Comparison of ENCODE assay signal across 9 cellular contexts in genomic region chr17:10126554-10127493, GRCh38.
DNase-seq lines count a peak whose midpoint lies in the region; ATAC-seq and TF ChIP-seq lines count a peak whose summit lies in the region.
"Had no signal": no experiment of that assay in that cellular context is flagged by ENCODE, and none has a peak within 500 bp of the region (broad histone marks: within the 10 kb centered on the region; RNA-seq: fewer than 3 reads in every experiment).

No MANE protein-coding gene starts in this region.

- 49 to 52% methylated on average over 18 of the region's 18 CpGs for WGBS in lung, 2 donors
- WGBS in testis, 2 donors = 33 to 45% methylated on average over 16 to 18 of the region's 18 CpGs

- H3K4me3 Mint-ChIP-seq in central memory CD8-positive, alpha-beta T cell = no peak overlapping the region
- H3K4me3 Mint-ChIP-seq: activated CD4-positive, alpha-beta T cell treated with anti-CD3 and anti-CD28 coated beads, Interleukin-2, amount 10 ng/mL, durations not matched to agents 24 days and 14 days had no signal

- peak overlapping the region; percentile 8 for H3K27ac Mint-ChIP-seq in central memory CD8-positive, alpha-beta T cell (ENCODE audit: low read depth)
- H3K27ac Mint-ChIP-seq: activated CD4-positive, alpha-beta T cell treated with anti-CD3 and anti-CD28 coated beads, Interleukin-2, amount 10 ng/mL, durations not matched to agents 24 days and 14 days had no signal

- ATAC-seq in central memory CD8-positive, alpha-beta T cell (replicated peaks; ENCODE audit: extremely low read depth, poor library complexity, severe bottlenecking) = no peak
- ATAC-seq in lung (ENCODE audit: insufficient read depth, low FRiP score) = no peak

- no peaks in the 10 kb centered on the region for H3K36me3 ChIP-seq in lung (ENCODE audit: control insufficient read depth in 2 of 2, insufficient read depth in 2 of 2, low read length in 2 of 2)
- H3K36me3 ChIP-seq in testis (ENCODE audit: low read depth, missing control alignments) = no peaks in the 10 kb centered on the region

- H3K36me3 Mint-ChIP-seq in central memory CD8-positive, alpha-beta T cell (ENCODE audit: insufficient read depth) = peaks cover 8% of the 10 kb centered on the region

- H3K9me3 ChIP-seq in lung (ENCODE audit: control insufficient read depth in 2 of 2, insufficient read depth in 1 of 2, low read length in 1 of 2) (peaks cover 0 to 4% of the 10 kb centered on the region in 2 donors), testis (no peaks in the 10 kb centered on the region)

- no peaks in the 10 kb centered on the region for H3K9me3 Mint-ChIP-seq in central memory CD8-positive, alpha-beta T cell
- H3K9me3 Mint-ChIP-seq: activated CD4-positive, alpha-beta T cell treated with anti-CD3 and anti-CD28 coated beads, Interleukin-2, amount 10 ng/mL, durations not matched to agents 24 days and 14 days had no signal

- no peak for TF ChIP-seq POLR2A in testis (IDR thresholded peaks at IDR 0.05)

- H3K4me1 Mint-ChIP-seq in central memory CD8-positive, alpha-beta T cell = peaks cover 42% of the 10 kb centered on the region

- H3K27ac ChIP-seq in lung (ENCODE audit: low read depth in 1 of 2, low read length in 1 of 2) (peak overlapping the region; percentile 49 to 59), testis (peak overlapping the region; percentile 56 to 80)

- no peaks in the 10 kb centered on the region for H3K27me3 Mint-ChIP-seq in central memory CD8-positive, alpha-beta T cell
- H3K27me3 Mint-ChIP-seq: activated CD4-positive, alpha-beta T cell treated with anti-CD3 and anti-CD28 coated beads, Interleukin-2, amount 10 ng/mL, durations not matched to agents 24 days and 14 days had no signal

- H3K4me3 ChIP-seq in lung (no peak overlapping the region), testis (no peak overlapping the region)

- intact Hi-C loops in testis (cut with DNase I; ENCODE audit: low total_unique reads) = no loop called here

- DNase-seq in NCI-H82 (lab: John Stamatoyannopoulos, UW) (peak; percentile 43), NCI-H82 treated with DMSO at 0.1 percent for 48 hours (lab: John Stamatoyannopoulos, UW; ENCODE audit: unreplicated experiment) (no peak), lung (ENCODE audit: low spot score) (no peak), testis (peak; percentile 40), NCI-H774 (lab: John Stamatoyannopoulos, UW) (no peak), RPMI8226 (no peak), NCI-H1436 treated with DMSO at 0.1 percent for 48 hours (lab: John Stamatoyannopoulos, UW) (no peak)
- DNase-seq in central memory CD8-positive, alpha-beta T cell (ENCODE audit: low spot score in 2 of 2) = no peak
- DNase-seq: activated CD4-positive, alpha-beta T cell treated with anti-CD3 and anti-CD28 coated beads, Interleukin-2, amount 10 ng/mL, durations not matched to agents 24 days and 14 days had no signal

- H3K4me1 ChIP-seq in lung (ENCODE audit: control insufficient read depth in 2 of 2, insufficient read depth in 2 of 2, low read length in 2 of 2) (peaks cover 0 to 2% of the 10 kb centered on the region in 2 donors), testis (peaks cover 30% of the 10 kb centered on the region)

- TF ChIP-seq CTCF in lung (IDR thresholded peaks at IDR 0.05; ENCODE audit: control extremely low read depth, extremely low read depth) (no peak), testis (IDR thresholded peaks at IDR 0.05) (no peak)

- no peaks in the 10 kb centered on the region for H3K27me3 ChIP-seq in lung (ENCODE audit: control insufficient read depth, insufficient read depth)
- no peaks in the 10 kb centered on the region for H3K27me3 ChIP-seq in testis

Comparison
In these comparisons a context has a peak if more than half of its experiments do, and no peak if none do; other contexts are left out.
1. DNase-seq: peak in NCI-H82 (single experiment) and testis (single experiment); none in NCI-H82 treated with DMSO at 0.1 percent for 48 hours (single experiment), central memory CD8-positive, alpha-beta T cell (0 of 2), lung (single experiment), NCI-H774 (single experiment), RPMI8226 (single experiment) and NCI-H1436 treated with DMSO at 0.1 percent for 48 hours (single experiment).